In the genomic region with DNA sequence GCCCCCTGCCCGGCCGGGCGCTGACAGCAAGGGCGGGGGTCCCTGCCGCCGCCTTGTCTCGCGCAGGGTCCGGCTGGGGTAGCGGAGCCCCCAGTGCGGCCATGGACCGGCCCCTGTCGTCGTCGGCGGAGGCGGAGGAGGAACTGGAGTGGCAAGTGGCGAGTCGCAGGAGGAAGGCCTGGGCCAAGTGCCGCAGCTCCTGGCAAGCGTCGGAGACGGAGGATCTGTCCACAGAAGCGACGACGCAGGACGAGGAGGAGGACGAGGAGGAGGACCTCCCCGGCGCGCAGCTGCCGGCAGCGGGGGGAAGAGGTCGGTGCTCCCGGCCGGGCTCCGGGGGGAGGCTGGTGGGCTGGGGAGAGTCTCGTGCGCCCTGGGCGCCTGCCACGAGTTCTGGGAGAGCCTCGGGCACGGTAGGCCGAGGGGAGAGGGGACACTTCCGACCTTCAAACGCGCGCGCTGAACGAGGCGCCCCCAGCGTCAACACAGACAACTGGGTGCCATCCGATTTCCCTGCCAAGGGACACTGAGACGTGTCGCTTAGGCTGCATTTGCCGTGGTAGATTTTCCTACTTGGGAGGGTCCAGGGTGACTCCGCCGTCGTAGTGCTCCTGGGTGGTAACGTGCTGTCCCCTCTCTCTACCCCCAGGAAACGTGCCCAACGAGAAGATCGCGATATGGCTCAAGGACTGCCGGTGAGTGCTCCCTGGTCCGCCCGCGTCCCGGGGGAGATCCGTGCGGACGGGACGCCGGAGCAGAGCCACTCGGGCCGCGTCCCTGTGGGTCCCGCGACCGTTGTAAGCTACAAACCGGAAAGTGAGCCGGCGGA, we compare ENCODE assay signal across 8 cellular contexts. TPM values are rescaled to one million over a fixed set of nuclear protein-coding genes. Genes with fewer than 3 reads are reported as not detected.
A peak's percentile ranks its signal among the peaks of the same experiment; 100 is the strongest.
DNase-seq lines count a peak whose midpoint lies in the region; ATAC-seq and TF ChIP-seq lines count a peak whose summit lies in the region.

No MANE protein-coding gene starts in this region.

- H3K27ac Mint-ChIP-seq in nephron progenitor cell, result peak overlapping the region; percentile 99

- H3K4me3 Mint-ChIP-seq in nephron progenitor cell, result peak overlapping the region; percentile 97

- peak overlapping the region; percentile 94 for H3K27ac ChIP-seq in subcutaneous abdominal adipose tissue (ENCODE audit: low read depth, low read length)

- H3K9ac ChIP-seq in subcutaneous abdominal adipose tissue (ENCODE audit: low read length in 5 of 5), result peak overlapping the region; percentile 53 to 96 (median 85)

- peaks cover 11% of the 10 kb centered on the region for H3K36me3 Mint-ChIP-seq in nephron progenitor cell (ENCODE audit: low read depth)

- peaks cover 61% of the 10 kb centered on the region for H3K4me1 Mint-ChIP-seq in nephron progenitor cell

- peak overlapping the region; percentile 80 to 100 (median 97) for H3K4me3 ChIP-seq in subcutaneous abdominal adipose tissue (ENCODE audit: low read depth in 1 of 5, low read length in 5 of 5)

- H3K9me3 Mint-ChIP-seq in nephron progenitor cell, result no peaks in the 10 kb centered on the region

- H3K4me1 ChIP-seq in subcutaneous abdominal adipose tissue (ENCODE audit: control insufficient read depth in 5 of 5, insufficient read depth in 5 of 5, low read length in 5 of 5), result peaks cover 0 to 30% (median 26%) of the 10 kb centered on the region in 5 donors

- ATAC-seq in GM21381 (IDR thresholded peaks at IDR 0.05; ENCODE audit: unreplicated experiment), result peak; percentile 48

- H3K9me3 ChIP-seq in subcutaneous abdominal adipose tissue (ENCODE audit: control insufficient read depth in 5 of 5, low read length in 5 of 5), result no peaks in the 10 kb centered on the region

- H3K27me3 ChIP-seq in subcutaneous abdominal adipose tissue (ENCODE audit: control insufficient read depth in 5 of 5, insufficient read depth in 4 of 5, low read length in 5 of 5), result no peaks in the 10 kb centered on the region

- peaks cover 3% of the 10 kb centered on the region for H3K27me3 Mint-ChIP-seq in nephron progenitor cell (ENCODE audit: low read depth, poor library complexity)

- TF ChIP-seq CTCF in nephron progenitor cell (IDR thresholded peaks at IDR 0.05), result no peak

- DNase-seq in DMS53 treated with DMSO at 0.1 percent for 48 hours (lab: John Stamatoyannopoulos, UW; ENCODE audit: unreplicated experiment) (peak; percentile 86), HT1080 (ENCODE audit: low read depth) (peak; percentile 68), RKO (ENCODE audit: low spot score) (peak; percentile 65), fibroblast of peridontal ligament (ENCODE audit: extremely low read depth) (peak; percentile 43), nephron progenitor cell (peak; percentile 71)
- DNase-seq in activated T-helper 1 cell treated with anti-CD3 and anti-CD28 coated beads, Interleukin-2, amount 50 U/mL, for 16 hours (ENCODE audit: low read depth in 1 of 2, low spot score in 1 of 2), result peak; percentile 22 to 40

- H3K36me3 ChIP-seq in subcutaneous abdominal adipose tissue (ENCODE audit: control insufficient read depth in 5 of 5, insufficient read depth in 5 of 5, low read length in 5 of 5), result peaks cover 0 to 3% (median 0%) of the 10 kb centered on the region in 5 donors

RNA-seq across cellular contexts. Expression of a gene that starts 0.7 kb away (rescaled TPM):
- 116 and 120 TPM in 2 replicates for total RNA-seq in HT1080 (2014; rRNA removed; shearing (Covaris generic))
- polyA plus RNA-seq in HT1080 (2015; cell fraction: cytosol; rRNA removed), result 133 and 169 TPM in 2 replicates
- 200 and 217 TPM in 2 replicates for polyA plus RNA-seq in HT1080 (2015; cell fraction: nucleus; rRNA removed)

Comparison
In these comparisons a context has a peak if more than half of its experiments do, and no peak if none do; other contexts are left out.
1. Peak in every context shown above with its lines: DNase-seq, ATAC-seq, H3K4me3 ChIP-seq and H3K27ac ChIP-seq.
2. DNase-seq: peak in every context shown above with its lines; median percentile 86 in DMS53 treated with DMSO at 0.1 percent for 48 hours; 71 in nephron progenitor cell; 68 in HT1080; 65 in RKO; 43 in fibroblast of peridontal ligament; 31 in activated T-helper 1 cell treated with anti-CD3 and anti-CD28 coated beads, Interleukin-2, amount 50 U/mL, for 16 hours.